In the genomic region with DNA sequence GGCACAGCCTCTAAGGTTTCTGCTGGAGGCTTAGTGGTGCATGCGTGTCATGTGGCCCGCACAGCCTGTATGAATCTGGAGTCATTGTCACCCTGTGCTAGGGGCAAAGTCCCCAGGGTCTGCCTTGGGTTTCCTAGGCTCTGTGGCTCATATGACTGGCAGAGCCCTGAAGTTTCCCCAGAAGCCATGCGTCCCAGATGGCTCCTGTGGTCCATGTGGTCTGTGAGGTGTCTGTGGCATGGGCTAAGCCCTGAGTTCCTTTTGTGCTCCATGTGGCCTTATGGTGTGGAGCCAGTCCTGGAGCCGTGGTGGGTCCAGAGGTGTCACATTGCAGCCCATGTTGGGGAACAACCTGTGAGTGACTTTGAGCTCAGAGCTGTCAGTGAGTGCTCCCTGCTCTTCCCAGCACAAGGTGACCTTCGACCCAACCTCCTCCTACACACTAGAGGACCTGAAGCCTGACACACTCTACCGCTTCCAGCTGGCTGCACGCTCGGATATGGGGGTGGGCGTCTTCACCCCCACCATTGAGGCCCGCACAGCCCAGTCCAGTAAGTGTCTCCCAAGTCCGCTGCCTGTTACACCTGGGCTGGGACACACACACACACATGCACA, we compare ENCODE assay signal across 28 cellular contexts.
"Had no signal": no experiment of that assay in that cellular context is flagged by ENCODE, and none has a peak within 500 bp of the region (broad histone marks: within the 10 kb centered on the region; RNA-seq: fewer than 3 reads in every experiment).

No MANE protein-coding gene starts in this region.

- H3K27me3 Mint-ChIP-seq: naive thymus-derived CD4-positive, alpha-beta T cell had no signal

- H3K9ac ChIP-seq: neural progenitor cell had no signal

- FAIRE-seq: endometrium, frontal cortex had no signal

- H3K4me1 Mint-ChIP-seq: immature natural killer cell; naive thymus-derived CD4-positive, alpha-beta T cell; neural progenitor cell; stimulated activated memory B cell treated with anti-CD40 and anti-IgM and Interleukin-4, amounts not matched to agents 10 μg/mL and 1 μg/mL and 100 μg/mL, for 72 hours had no signal

- DNase-seq: cortex of kidney; effector memory CD8-positive, alpha-beta T cell; hypothalamus; immature natural killer cell; islet precursor cell; kidney glomerular epithelial cell; left colon; mesenchymal stem cell; mucosa of descending colon; naive thymus-derived CD4-positive, alpha-beta T cell; nucleus accumbens; sigmoid colon; spleen; stimulated activated CD4-positive, alpha-beta T cell treated with anti-CD3 and anti-CD28 coated beads, Interleukin-4, amount 100 ng/mL, for 4 hours; stimulated activated naive CD8-positive, alpha-beta T cell treated with anti-CD3 and anti-CD28 coated beads, Interleukin-15, Interleukin-2, amounts not matched to agents 100 U/mL and 50 U/mL, for 24 hours; substantia nigra; testis; upper lobe of left lung had no signal

- H3K4me2 ChIP-seq: neural progenitor cell had no signal

- H3K9me3 ChIP-seq: mucosa of descending colon, prostate gland, right atrium auricular region, sigmoid colon, spleen, testis, tibial nerve, upper lobe of left lung had no signal

- H3K4me3 ChIP-seq: mucosa of descending colon, neural progenitor cell, prostate gland, right atrium auricular region, sigmoid colon, skin epidermis, spleen, testis, tibial nerve, upper lobe of left lung had no signal

- H3K36me3 Mint-ChIP-seq: immature natural killer cell; naive thymus-derived CD4-positive, alpha-beta T cell; stimulated activated memory B cell treated with anti-CD40 and anti-IgM and Interleukin-4, amounts not matched to agents 10 μg/mL and 1 μg/mL and 100 μg/mL, for 72 hours had no signal

- H3K27ac ChIP-seq: neural progenitor cell, prostate gland, right atrium auricular region, sigmoid colon, skin epidermis, spleen, testis, tibial nerve, upper lobe of left lung had no signal

- H3K36me3 ChIP-seq: neural progenitor cell, prostate gland, right atrium auricular region had no signal

- H3K9me3 Mint-ChIP-seq: effector memory CD8-positive, alpha-beta T cell; immature natural killer cell; mesothelial cell of epicardium; naive thymus-derived CD4-positive, alpha-beta T cell; nephron; neural progenitor cell; stimulated activated memory B cell treated with anti-CD40 and anti-IgM and Interleukin-4, amounts not matched to agents 10 μg/mL and 1 μg/mL and 100 μg/mL, for 72 hours had no signal

- H3K4me3 Mint-ChIP-seq: effector memory CD8-positive, alpha-beta T cell; immature natural killer cell; mesothelial cell of epicardium; naive thymus-derived CD4-positive, alpha-beta T cell; nephron; neural progenitor cell; stimulated activated memory B cell treated with anti-CD40 and anti-IgM and Interleukin-4, amounts not matched to agents 10 μg/mL and 1 μg/mL and 100 μg/mL, for 72 hours had no signal

- H3K27me3 ChIP-seq: neural progenitor cell, right atrium auricular region, sigmoid colon, spleen, testis, tibial nerve, upper lobe of left lung had no signal

- H3K4me1 ChIP-seq: neural progenitor cell, prostate gland, right atrium auricular region, spleen, testis, tibial nerve, upper lobe of left lung had no signal

- H2AFZ ChIP-seq: neural progenitor cell had no signal

- ATAC-seq: effector memory CD8-positive, alpha-beta T cell; left colon; mucosa of descending colon; naive thymus-derived CD4-positive, alpha-beta T cell; stimulated activated naive CD8-positive, alpha-beta T cell treated with anti-CD3 and anti-CD28 coated beads, Interleukin-15, Interleukin-2, amounts not matched to agents 100 U/mL and 50 U/mL, for 24 hours had no signal

- H3K27ac Mint-ChIP-seq: effector memory CD8-positive, alpha-beta T cell; immature natural killer cell; mesothelial cell of epicardium; naive thymus-derived CD4-positive, alpha-beta T cell; nephron; neural progenitor cell; stimulated activated memory B cell treated with anti-CD40 and anti-IgM and Interleukin-4, amounts not matched to agents 10 μg/mL and 1 μg/mL and 100 μg/mL, for 72 hours had no signal
